Comparison of ENCODE assay signal across 8 cellular contexts in genomic region chr6:156552849-156553248, GRCh38.
"Had no signal": no experiment of that assay in that cellular context is flagged by ENCODE, and none has a peak within 500 bp of the region (broad histone marks: within the 10 kb centered on the region; RNA-seq: fewer than 3 reads in every experiment).

No MANE protein-coding gene starts in this region.

- ATAC-seq: HCT116 had no signal

- H3K9ac ChIP-seq: GM23248 had no signal

- H3K4me1 ChIP-seq: HAP-1 had no signal

- H3K27ac ChIP-seq: GM23248, HL-60 had no signal

- H3K4me3 ChIP-seq: GM23248, HAP-1 had no signal

- H3K36me3 ChIP-seq: HAP-1 had no signal

- H2AFZ ChIP-seq: GM23248 had no signal

- DNase-seq: GM23248, GOT3, H7, HFFc6, KG1 had no signal

- H3K9me3 ChIP-seq: HAP-1 had no signal
